In genomic region chr2:217851191-217852020, GRCh38 we compare ENCODE assay signal across 10 cellular contexts.
DNase-seq lines count a peak whose midpoint lies in the region; ATAC-seq and TF ChIP-seq lines count a peak whose summit lies in the region.
"Had no signal": no experiment of that assay in that cellular context is flagged by ENCODE, and none has a peak within 500 bp of the region (broad histone marks: within the 10 kb centered on the region; RNA-seq: fewer than 3 reads in every experiment).

No MANE protein-coding gene starts in this region.

- peak overlapping the region; percentile 66 to 75 for H3K27ac ChIP-seq in uterus
- no peak overlapping the region for H3K27ac ChIP-seq in right lobe of liver

- H3K4me3 Mint-ChIP-seq in activated CD4-positive, alpha-beta T cell treated with anti-CD3 and anti-CD28 coated beads, Interleukin-2, amount 10 ng/mL, durations not matched to agents 7 days and 5 days: no peak overlapping the region
- H3K4me3 Mint-ChIP-seq in endothelial cell (ENCODE audit: unreplicated experiment): peak overlapping the region; percentile 44

- TF ChIP-seq CTCF in endothelial cell (IDR thresholded peaks at IDR 0.05; ENCODE audit: unreplicated experiment) (no peak), mucosa of descending colon (IDR thresholded peaks at IDR 0.05) (no peak), uterus (IDR thresholded peaks at IDR 0.05) (no peak), right lobe of liver (IDR thresholded peaks at IDR 0.05) (no peak)

- ATAC-seq in mucosa of descending colon (peak; percentile 36), right lobe of liver (no peak)

- WGBS in right lobe of liver (ENCODE audit: insufficient coverage, low coverage, low lambda C conversion rate, missing lambda C conversion rate): 100% methylated on average over 1 of the region's 2 CpGs

- DNase-seq in activated CD4-positive, alpha-beta T cell treated with anti-CD3 and anti-CD28 coated beads, Interleukin-2, amount 10 ng/mL, durations not matched to agents 7 days and 5 days: no peak
- DNase-seq in activated CD4-positive, alpha-beta T cell treated with anti-CD3 and anti-CD28 coated beads, Interleukin-2, amount 50 U/mL, for 1 hour: no peak
- no peak for DNase-seq in endothelial cell (ENCODE audit: low spot score)
- DNase-seq in mucosa of descending colon: peak in 1 of 3 donors; percentile 23
- peak in 1 of 2 donors; percentile 62 for DNase-seq in uterus
- no peak for DNase-seq in DMS153 treated with DMSO at 0.1 percent for 48 hours (lab: John Stamatoyannopoulos, UW; ENCODE audit: unreplicated experiment)
- no peak for DNase-seq in NCI-H526 (lab: John Stamatoyannopoulos, UW)
- DNase-seq in right lobe of liver: no peak
- DNase-seq: 8988T, NCI-H526 treated with DMSO at 0.1 percent for 48 hours had no signal

- H3K4me1 ChIP-seq in mucosa of descending colon (ENCODE audit: low read depth) (peaks cover 2% of the 10 kb centered on the region), uterus (peaks cover 14 to 44% of the 10 kb centered on the region in 2 donors), right lobe of liver (no peaks in the 10 kb centered on the region)

- H3K27ac Mint-ChIP-seq in activated CD4-positive, alpha-beta T cell treated with anti-CD3 and anti-CD28 coated beads, Interleukin-2, amount 10 ng/mL, durations not matched to agents 7 days and 5 days: peak overlapping the region; percentile 37
- peak overlapping the region; percentile 57 for H3K27ac Mint-ChIP-seq in endothelial cell (ENCODE audit: unreplicated experiment)

- TF ChIP-seq POLR2A in uterus (IDR thresholded peaks at IDR 0.05) (no peak), right lobe of liver (IDR thresholded peaks at IDR 0.05) (no peak)

- H3K4me3 ChIP-seq in mucosa of descending colon (no peak overlapping the region), uterus (no peak overlapping the region), right lobe of liver (no peak overlapping the region)

- H3K9me3 Mint-ChIP-seq in activated CD4-positive, alpha-beta T cell treated with anti-CD3 and anti-CD28 coated beads, Interleukin-2, amount 10 ng/mL, durations not matched to agents 7 days and 5 days: no peaks in the 10 kb centered on the region
- H3K9me3 Mint-ChIP-seq in endothelial cell (ENCODE audit: unreplicated experiment): no peaks in the 10 kb centered on the region

- no peaks in the 10 kb centered on the region for H3K36me3 Mint-ChIP-seq in activated CD4-positive, alpha-beta T cell treated with anti-CD3 and anti-CD28 coated beads, Interleukin-2, amount 10 ng/mL, durations not matched to agents 7 days and 5 days (ENCODE audit: low read depth)
- H3K36me3 Mint-ChIP-seq in endothelial cell (ENCODE audit: low read depth, unreplicated experiment): peaks cover 38% of the 10 kb centered on the region

- no peaks in the 10 kb centered on the region for H3K27me3 Mint-ChIP-seq in activated CD4-positive, alpha-beta T cell treated with anti-CD3 and anti-CD28 coated beads, Interleukin-2, amount 10 ng/mL, durations not matched to agents 7 days and 5 days
- H3K27me3 Mint-ChIP-seq in endothelial cell (ENCODE audit: unreplicated experiment): peaks cover 6% of the 10 kb centered on the region

- H3K27me3 ChIP-seq in uterus (no peaks in the 10 kb centered on the region), right lobe of liver (no peaks in the 10 kb centered on the region)

- intact Hi-C loops in mucosa of descending colon (cut with DNase I, micrococcal nuclease): no loop called here
- intact Hi-C loops in uterus (cut with DNase I; ENCODE audit: low total_unique reads): no loop called here
- intact Hi-C loops in right lobe of liver (cut with DNase I): no loop called here

- peaks cover 2% of the 10 kb centered on the region for H3K36me3 ChIP-seq in mucosa of descending colon (ENCODE audit: low read depth)
- no peaks in the 10 kb centered on the region for H3K36me3 ChIP-seq in uterus
- peaks cover 0 to 61% (median 28%) of the 10 kb centered on the region in 4 donors for H3K36me3 ChIP-seq in right lobe of liver

- H3K9me3 ChIP-seq in mucosa of descending colon: no peaks in the 10 kb centered on the region
- H3K9me3 ChIP-seq in uterus: no peaks in the 10 kb centered on the region
- H3K9me3 ChIP-seq in right lobe of liver: no peaks in the 10 kb centered on the region

- no peaks in the 10 kb centered on the region for H3K4me1 Mint-ChIP-seq in activated CD4-positive, alpha-beta T cell treated with anti-CD3 and anti-CD28 coated beads, Interleukin-2, amount 10 ng/mL, durations not matched to agents 7 days and 5 days
- H3K4me1 Mint-ChIP-seq in endothelial cell (ENCODE audit: unreplicated experiment): peaks cover 15% of the 10 kb centered on the region

- POLR2A ChIA-PET in activated CD4-positive, alpha-beta T cell treated with anti-CD3 and anti-CD28 coated beads, Interleukin-2, amount 10 ng/mL, durations not matched to agents 7 days and 5 days (lab: Charles Lee): no interaction called here

- CTCF ChIA-PET in activated CD4-positive, alpha-beta T cell treated with anti-CD3 and anti-CD28 coated beads, Interleukin-2, amount 10 ng/mL, durations not matched to agents 7 days and 5 days (lab: Charles Lee): interaction anchor here (0.6 kb wide), 1 partner anchor 1148 kb away, joined by 3 read pairs; no protein-coding TSS in a partner anchor

Comparison
In these comparisons a context has a peak if more than half of its experiments do, and no peak if none do; other contexts are left out.
1. H3K27ac ChIP-seq: peak in uterus (2 of 2); none in right lobe of liver (0 of 3).